ENCODE assay signal across 19 cellular contexts in the genomic region with DNA sequence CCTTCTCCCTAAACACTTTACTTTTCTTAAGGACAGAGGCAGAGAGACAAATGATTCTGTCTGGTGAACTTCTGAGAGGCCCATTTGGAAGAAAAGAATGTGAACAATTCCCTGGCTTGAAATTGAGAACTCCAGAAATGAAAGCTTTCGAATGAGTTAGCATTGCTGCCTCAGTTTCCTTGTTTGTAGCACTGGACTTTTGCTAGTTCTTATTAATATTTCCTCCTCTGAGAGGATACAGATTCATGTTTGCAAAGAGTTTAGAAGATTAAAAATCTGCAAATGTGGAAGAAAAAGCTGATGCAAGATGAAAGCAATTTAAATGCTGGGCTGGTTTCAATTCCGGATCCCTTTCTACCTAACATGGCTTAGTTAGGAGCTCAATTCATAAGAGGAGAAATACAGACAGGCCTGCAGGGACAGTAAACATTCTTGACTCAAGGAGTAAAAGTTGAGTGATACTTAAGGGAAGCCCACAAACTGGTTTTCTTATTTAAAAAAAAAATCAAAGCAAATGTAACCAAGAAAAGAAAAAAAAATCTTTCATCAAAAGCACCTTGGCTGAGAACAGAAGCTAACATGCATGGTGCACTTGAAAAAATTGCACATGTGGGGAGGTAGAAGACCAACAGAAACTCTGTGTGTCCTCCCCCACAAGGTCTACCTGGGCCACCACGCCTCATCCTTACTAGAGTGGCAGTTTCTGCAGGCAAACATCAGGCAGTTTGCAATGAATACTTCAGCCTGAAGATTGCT. TPM values are rescaled to one million over a fixed set of nuclear protein-coding genes. Genes with fewer than 3 reads are reported as not detected.
DNase-seq lines count a peak whose midpoint lies in the region; ATAC-seq and TF ChIP-seq lines count a peak whose summit lies in the region.
"Had no signal": no experiment of that assay in that cellular context is flagged by ENCODE, and none has a peak within 500 bp of the region (broad histone marks: within the 10 kb centered on the region; RNA-seq: fewer than 3 reads in every experiment).

No MANE protein-coding gene starts in this region.

- no peak overlapping the region for H3K4me3 Mint-ChIP-seq in progenitor cell of endocrine pancreas (ENCODE audit: low read depth)
- H3K4me3 Mint-ChIP-seq: dendritic cell treated with granulocyte-macrophage colony-stimulating factor and Interleukin-4, amounts not matched to agents 40 ng/mL and 50 ng/mL, for 4 days; nephron progenitor cell had no signal

- H3K36me3 Mint-ChIP-seq in progenitor cell of endocrine pancreas (ENCODE audit: insufficient read depth) = peaks cover 36% of the 10 kb centered on the region
- H3K36me3 Mint-ChIP-seq: activated naive CD4-positive, alpha-beta T cell treated with anti-CD3 and anti-CD28 coated beads, Interleukin-2, amount 50 U/mL, for 72 hours had no signal

- intact Hi-C loops in posterior cingulate gyrus (cut with DNase I) (no loop called here), aorta (cut with DNase I) (no loop called here)

- WGBS in aorta, 2 donors = 75 to 76% methylated on average over 3 of the region's 3 CpGs

- no peaks in the 10 kb centered on the region for H3K27me3 ChIP-seq in aorta (ENCODE audit: control insufficient read depth in 1 of 2, insufficient read depth in 2 of 2, low read length in 1 of 2)

- H3K4me1 ChIP-seq in aorta (ENCODE audit: control insufficient read depth in 1 of 2, insufficient read depth in 2 of 2, low read length in 2 of 2) = no peaks in the 10 kb centered on the region

- DNase-seq in DMS53 (lab: John Stamatoyannopoulos, UW) (peak; percentile 35), DMS53 treated with DMSO at 0.1 percent for 48 hours (lab: John Stamatoyannopoulos, UW; ENCODE audit: unreplicated experiment) (no peak), OCI-M1 (lab: John Stamatoyannopoulos, UW) (peak; percentile 53), fibroblast of pulmonary artery (ENCODE audit: low read depth) (peak; percentile 14), progenitor cell of endocrine pancreas (ENCODE audit: low spot score, unreplicated experiment) (no peak), posterior cingulate gyrus (no peak), aorta (no peak), anterior cingulate cortex (lab: John Stamatoyannopoulos, UW) (no peak)
- DNase-seq: 8988T, foreskin melanocyte, NCI-H1105 treated with DMSO at 0.1 percent for 48 hours, NCI-H446 treated with DMSO at 0.1 percent for 48 hours, nephron progenitor cell had no signal

- peaks cover 56% of the 10 kb centered on the region for H3K4me1 Mint-ChIP-seq in progenitor cell of endocrine pancreas (ENCODE audit: low read depth)

- H3K9me3 ChIP-seq in aorta (ENCODE audit: control insufficient read depth, low read length) = peaks cover 1% of the 10 kb centered on the region
- H3K9me3 ChIP-seq: thoracic aorta had no signal

- H3K27me3 Mint-ChIP-seq in progenitor cell of endocrine pancreas = no peaks in the 10 kb centered on the region

- H3K36me3 ChIP-seq in aorta (ENCODE audit: control insufficient read depth in 1 of 2, insufficient read depth in 2 of 2, low read length in 1 of 2) = no peaks in the 10 kb centered on the region
- H3K36me3 ChIP-seq: thoracic aorta had no signal

- ATAC-seq in aorta (ENCODE audit: low FRiP score) = no peak
- ATAC-seq: activated naive CD4-positive, alpha-beta T cell treated with anti-CD3 and anti-CD28 coated beads, Interleukin-2, amount 50 U/mL, for 72 hours had no signal

- H3K9me3 Mint-ChIP-seq in progenitor cell of endocrine pancreas (ENCODE audit: low read depth) = no peaks in the 10 kb centered on the region
- H3K9me3 Mint-ChIP-seq: activated naive CD4-positive, alpha-beta T cell treated with anti-CD3 and anti-CD28 coated beads, Interleukin-2, amount 50 U/mL, for 72 hours; dendritic cell treated with granulocyte-macrophage colony-stimulating factor and Interleukin-4, amounts not matched to agents 40 ng/mL and 50 ng/mL, for 4 days; nephron progenitor cell had no signal

- H3K27ac Mint-ChIP-seq in progenitor cell of endocrine pancreas = peak overlapping the region; percentile 97
- H3K27ac Mint-ChIP-seq: dendritic cell treated with granulocyte-macrophage colony-stimulating factor and Interleukin-4, amounts not matched to agents 40 ng/mL and 50 ng/mL, for 4 days; nephron progenitor cell had no signal

- no peak for TF ChIP-seq CTCF in fibroblast of pulmonary artery (IDR thresholded peaks at IDR 0.05; ENCODE audit: low read length, missing control alignments)
- no peak for TF ChIP-seq CTCF in progenitor cell of endocrine pancreas (IDR thresholded peaks at IDR 0.05; ENCODE audit: unreplicated experiment)

- no peak overlapping the region for H3K27ac ChIP-seq in aorta (ENCODE audit: low read depth in 1 of 2, low read length in 2 of 2)
- H3K27ac ChIP-seq: skin epidermis, thoracic aorta had no signal

- no peak overlapping the region for H3K4me3 ChIP-seq in fibroblast of pulmonary artery (replicated peaks; ENCODE audit: low read depth, low read length)
- H3K4me3 ChIP-seq in aorta (ENCODE audit: low read length in 2 of 2) = no peak overlapping the region
- H3K4me3 ChIP-seq: skin epidermis, thoracic aorta had no signal

RNA-seq across cellular contexts. Expression of a gene that starts 27.1 kb away (rescaled TPM):
- total RNA-seq in progenitor cell of endocrine pancreas (96.9 and 99.1 TPM in 2 replicates), aorta (not detected)
- under 1 TPM in 1 of 2 donors, not detected in 1; 0.88 TPM for polyA plus RNA-seq in aorta
- total RNA-seq: Right ventricle myocardium inferior, thoracic aorta had no signal
- polyA plus RNA-seq: keratinocyte had no signal

Comparison
In these comparisons a context has a peak if more than half of its experiments do, and no peak if none do; other contexts are left out.
1. DNase-seq: peak in DMS53 (single experiment), OCI-M1 (single experiment) and fibroblast of pulmonary artery (single experiment); none in DMS53 treated with DMSO at 0.1 percent for 48 hours (single experiment), progenitor cell of endocrine pancreas (single experiment), posterior cingulate gyrus (0 of 10), aorta (0 of 2) and anterior cingulate cortex (0 of 58).
2. RNA of a gene that starts 27.1 kb away (total RNA-seq): 96.9 to 99.1 TPM in progenitor cell of endocrine pancreas; not detected in aorta; every median in the first group is over 10 times any median in the second.